In the genomic region with DNA sequence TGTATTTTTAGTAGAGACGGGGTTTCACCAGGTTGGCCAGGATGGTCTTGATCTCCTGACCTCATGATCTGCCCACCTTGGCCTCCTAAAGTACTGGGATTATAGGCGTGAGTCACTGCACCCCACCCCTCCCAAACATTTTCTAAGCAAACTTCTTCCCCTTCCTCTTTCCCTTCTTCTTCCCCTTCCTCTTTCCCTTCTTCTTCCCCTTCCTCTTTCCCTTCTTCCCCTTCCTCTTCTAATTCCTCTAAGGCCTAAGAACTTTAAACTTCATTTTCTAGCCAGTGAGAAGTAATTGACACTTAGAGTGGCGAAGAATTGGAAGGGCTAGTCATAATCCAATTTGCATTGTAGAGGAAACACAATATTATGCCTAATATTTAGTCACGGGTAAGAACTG, we compare ENCODE assay signal across 9 cellular contexts. TPM values are rescaled to one million over a fixed set of nuclear protein-coding genes. Genes with fewer than 3 reads are reported as not detected.
"Had no signal": no experiment of that assay in that cellular context is flagged by ENCODE, and none has a peak within 500 bp of the region (broad histone marks: within the 10 kb centered on the region; RNA-seq: fewer than 3 reads in every experiment).

No MANE protein-coding gene starts in this region.

RNA-seq across cellular contexts. Expression of a gene that starts 9.4 kb away (rescaled TPM):
- total RNA-seq: kidney, mesothelial cell of epicardium, natural killer cell, progenitor cell of endocrine pancreas, pulmonary artery endothelial cell, renal cortical epithelial cell, skeletal muscle tissue, smooth muscle cell, thyroid gland had no signal
- polyA plus RNA-seq: smooth muscle cell had no signal

RNA-seq across cellular contexts. Expression of a gene that starts 12.9 kb away (rescaled TPM):
- total RNA-seq: mesothelial cell of epicardium, progenitor cell of endocrine pancreas, pulmonary artery endothelial cell, renal cortical epithelial cell had no signal
- polyA plus RNA-seq: smooth muscle cell had no signal
